In the genomic region with DNA sequence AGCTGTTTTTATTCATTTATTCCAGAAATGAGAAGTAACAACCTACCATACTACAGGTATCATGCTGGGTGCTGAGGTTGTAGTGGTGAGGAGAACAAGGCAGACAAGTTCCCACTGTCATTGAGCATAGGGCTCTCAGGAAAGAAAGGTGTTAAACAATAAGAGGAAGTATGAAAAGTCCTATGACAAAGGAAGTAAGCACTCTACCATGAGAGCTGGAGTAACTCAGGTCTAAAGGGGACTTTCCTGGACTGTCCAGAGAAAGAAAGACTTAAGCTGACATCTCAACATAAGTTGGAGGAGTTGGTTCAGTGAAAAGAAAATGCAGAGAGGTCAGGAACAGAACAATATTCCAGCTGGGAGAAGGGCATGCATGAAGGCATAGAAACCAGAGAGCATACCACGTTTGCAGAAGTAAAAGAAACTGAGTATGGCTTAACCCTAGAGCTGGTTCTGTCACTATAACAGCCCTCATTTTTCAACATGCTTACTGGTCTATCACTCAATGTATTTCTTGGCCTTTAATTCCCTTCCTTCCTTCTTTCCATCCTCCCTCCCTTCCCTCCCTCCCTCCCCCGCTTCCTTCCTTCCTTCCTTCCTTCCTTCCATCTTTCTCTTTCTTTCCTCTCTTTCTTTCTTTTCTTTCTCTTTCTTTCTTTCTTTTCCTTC, we compare ENCODE assay signal across 14 cellular contexts.
DNase-seq lines count a peak whose midpoint lies in the region; ATAC-seq lines count a peak whose summit lies in the region.
"Had no signal": no experiment of that assay in that cellular context is flagged by ENCODE, and none has a peak within 500 bp of the region (broad histone marks: within the 10 kb centered on the region; RNA-seq: fewer than 3 reads in every experiment).

No MANE protein-coding gene starts in this region.

- no peak overlapping the region for H3K4me3 Mint-ChIP-seq in T-cell
- H3K4me3 Mint-ChIP-seq: activated naive CD4-positive, alpha-beta T cell treated with anti-CD3 and anti-CD28 coated beads, Interleukin-2, amount 50 U/mL, for 24 hours; B cell had no signal

- POLR2A ChIA-PET in T-cell (lab: Charles Lee): no interaction called here

- H3K9me3 Mint-ChIP-seq in T-cell: peaks cover 0 to 8% (median 2%) of the 10 kb centered on the region in 3 donors
- H3K9me3 Mint-ChIP-seq: activated naive CD4-positive, alpha-beta T cell treated with anti-CD3 and anti-CD28 coated beads, Interleukin-2, amount 50 U/mL, for 24 hours had no signal

- H3K4me1 Mint-ChIP-seq in T-cell: no peaks in the 10 kb centered on the region
- H3K4me1 Mint-ChIP-seq: activated naive CD4-positive, alpha-beta T cell treated with anti-CD3 and anti-CD28 coated beads, Interleukin-2, amount 50 U/mL, for 24 hours had no signal

- no peaks in the 10 kb centered on the region for H3K36me3 Mint-ChIP-seq in T-cell
- H3K36me3 Mint-ChIP-seq: activated naive CD4-positive, alpha-beta T cell treated with anti-CD3 and anti-CD28 coated beads, Interleukin-2, amount 50 U/mL, for 24 hours had no signal

- CTCF ChIA-PET in T-cell (lab: Charles Lee): interaction anchor here in 1 of 2 donors (1.4 kb wide), 1 partner anchor 691 kb away, joined by 4 read pairs; no protein-coding TSS in a partner anchor

- H3K27me3 Mint-ChIP-seq in T-cell: peaks cover 1 to 7% of the 10 kb centered on the region in 2 donors

- no peak overlapping the region for H3K27ac Mint-ChIP-seq in T-cell
- H3K27ac Mint-ChIP-seq: activated naive CD4-positive, alpha-beta T cell treated with anti-CD3 and anti-CD28 coated beads, Interleukin-2, amount 50 U/mL, for 24 hours; B cell had no signal

- ATAC-seq in GM18498 (IDR thresholded peaks at IDR 0.05; ENCODE audit: unreplicated experiment): peak; percentile 87
- peak; percentile 85 for ATAC-seq in GM19438 (IDR thresholded peaks at IDR 0.05; ENCODE audit: low read depth, unreplicated experiment)
- peak; percentile 70 for ATAC-seq in HG02840 (IDR thresholded peaks at IDR 0.05; ENCODE audit: low FRiP score, unreplicated experiment)
- peak; percentile 58 for ATAC-seq in HG03521 (IDR thresholded peaks at IDR 0.05; ENCODE audit: unreplicated experiment)
- ATAC-seq in T-cell (replicated peaks in 1 of 4): no peak

- no peak for DNase-seq in stimulated activated naive CD4-positive, alpha-beta T cell (lab: John Stamatoyannopoulos, UW)
- DNase-seq in NCI-H345 (lab: John Stamatoyannopoulos, UW) (no peak), T-cell (no peak)
- DNase-seq in activated T-cell treated with anti-CD3 and anti-CD28 coated beads, Interleukin-2, amount 50 U/mL, for 48 hours: no peak
- DNase-seq: activated CD4-positive, alpha-beta T cell treated with anti-CD3 and anti-CD28 coated beads for 48 hours; colonic mucosa; foreskin fibroblast; SJCRH30 had no signal

Comparison
In these comparisons a context has a peak if more than half of its experiments do, and no peak if none do; other contexts are left out.
1. ATAC-seq: peak in GM18498 (single experiment), GM19438 (single experiment), HG02840 (single experiment) and HG03521 (single experiment); none in T-cell (0 of 4).